ENCODE assay signal across 16 cellular contexts in genomic region chr12:68871396-68871795, GRCh38.
DNase-seq lines count a peak whose midpoint lies in the region; ATAC-seq and TF ChIP-seq lines count a peak whose summit lies in the region.
"Had no signal": no experiment of that assay in that cellular context is flagged by ENCODE, and none has a peak within 500 bp of the region (broad histone marks: within the 10 kb centered on the region; RNA-seq: fewer than 3 reads in every experiment).

No MANE protein-coding gene starts in this region.

- H3K27me3 Mint-ChIP-seq in activated naive CD4-positive, alpha-beta T cell treated with anti-CD3 and anti-CD28 coated beads, Interleukin-2, amount 50 U/mL, for 24 hours = no peaks in the 10 kb centered on the region
- H3K27me3 Mint-ChIP-seq in endothelial cell (ENCODE audit: unreplicated experiment) = no peaks in the 10 kb centered on the region

- H3K27ac Mint-ChIP-seq in activated naive CD4-positive, alpha-beta T cell treated with anti-CD3 and anti-CD28 coated beads, Interleukin-2, amount 50 U/mL, for 24 hours = peak overlapping the region; percentile 81
- H3K27ac Mint-ChIP-seq in endothelial cell (ENCODE audit: unreplicated experiment) = peak overlapping the region; percentile 12
- H3K27ac Mint-ChIP-seq: CD8-positive, alpha-beta T cell; HFFc6 had no signal

- H3K4me1 ChIP-seq in HEK293 (ENCODE audit: control insufficient read depth, insufficient read depth, low read length) (0 out of 2 replicates have a peak, but pooled peaks cover 6% of the 10 kb centered on the region), right lobe of liver (no peaks in the 10 kb centered on the region)
- H3K4me1 ChIP-seq: A549, BE2C, HAP-1 had no signal

- ATAC-seq in right lobe of liver = no peak
- ATAC-seq: CD8-positive, alpha-beta T cell had no signal

- H3K36me3 ChIP-seq in HEK293 (ENCODE audit: control insufficient read depth in 2 of 2, insufficient read depth in 1 of 2, low read length in 2 of 2) = no peaks in the 10 kb centered on the region
- H3K36me3 ChIP-seq in right lobe of liver = peaks cover 0 to 43% (median 16%) of the 10 kb centered on the region in 4 donors
- H3K36me3 ChIP-seq: BE2C, HAP-1 had no signal

- H3K9me3 ChIP-seq in HEK293 (ENCODE audit: control insufficient read depth, insufficient read depth, low read depth, low read length) (no peaks in the 10 kb centered on the region), right lobe of liver (no peaks in the 10 kb centered on the region)
- H3K9me3 ChIP-seq: A549, BE2C, HAP-1 had no signal

- no peak overlapping the region for H3K4me3 Mint-ChIP-seq in activated naive CD4-positive, alpha-beta T cell treated with anti-CD3 and anti-CD28 coated beads, Interleukin-2, amount 50 U/mL, for 24 hours
- H3K4me3 Mint-ChIP-seq in endothelial cell (ENCODE audit: unreplicated experiment) = no peak overlapping the region
- H3K4me3 Mint-ChIP-seq: CD8-positive, alpha-beta T cell; HFFc6 had no signal

- POLR2A ChIA-PET in HEK293 (lab: Yijun Ruan, JAX) = no interaction called here

- no peaks in the 10 kb centered on the region for H3K27me3 ChIP-seq in right lobe of liver

- H3K9me3 Mint-ChIP-seq in activated naive CD4-positive, alpha-beta T cell treated with anti-CD3 and anti-CD28 coated beads, Interleukin-2, amount 50 U/mL, for 24 hours = no peaks in the 10 kb centered on the region
- no peaks in the 10 kb centered on the region for H3K9me3 Mint-ChIP-seq in endothelial cell (ENCODE audit: unreplicated experiment)
- H3K9me3 Mint-ChIP-seq: CD8-positive, alpha-beta T cell; HFFc6 had no signal

- H3K27ac ChIP-seq in HEK293 (ENCODE audit: extremely low read depth, low read depth, low read length) = no peak overlapping the region
- H3K27ac ChIP-seq in right lobe of liver = no peak overlapping the region
- H3K27ac ChIP-seq: A549, C4-2B had no signal

- no peak for TF ChIP-seq POLR2A in right lobe of liver (IDR thresholded peaks at IDR 0.05)

- H3K4me3 ChIP-seq in HEK293 (ENCODE audit: low read depth, low read length) = no peak overlapping the region
- H3K4me3 ChIP-seq in right lobe of liver = no peak overlapping the region
- H3K4me3 ChIP-seq: A549, HAP-1 had no signal

- WGBS in right lobe of liver (ENCODE audit: insufficient coverage, low coverage, low lambda C conversion rate, missing lambda C conversion rate) = 84% methylated on average over 8 of the region's 8 CpGs

- CTCF ChIA-PET in HEK293 (lab: Yijun Ruan, JAX) = interaction anchor here (1.2 kb wide), 1 partner anchor 199 kb away, joined by 4 read pairs; no protein-coding TSS in a partner anchor

- no peaks in the 10 kb centered on the region for H3K4me1 Mint-ChIP-seq in activated naive CD4-positive, alpha-beta T cell treated with anti-CD3 and anti-CD28 coated beads, Interleukin-2, amount 50 U/mL, for 24 hours
- peaks cover 3% of the 10 kb centered on the region for H3K4me1 Mint-ChIP-seq in endothelial cell (ENCODE audit: unreplicated experiment)

- TF ChIP-seq CTCF in HEK293 (tag by site-specific recombination; IDR thresholded peaks at IDR 0.05) (no peak), endothelial cell (IDR thresholded peaks at IDR 0.05; ENCODE audit: unreplicated experiment) (no peak), right lobe of liver (IDR thresholded peaks at IDR 0.05) (no peak)

- intact Hi-C loops in right lobe of liver (cut with DNase I) = no loop called here

- peaks cover 12% of the 10 kb centered on the region for H3K36me3 Mint-ChIP-seq in activated naive CD4-positive, alpha-beta T cell treated with anti-CD3 and anti-CD28 coated beads, Interleukin-2, amount 50 U/mL, for 24 hours
- no peaks in the 10 kb centered on the region for H3K36me3 Mint-ChIP-seq in endothelial cell (ENCODE audit: low read depth, unreplicated experiment)
- H3K36me3 Mint-ChIP-seq: CD8-positive, alpha-beta T cell had no signal

- no peak for DNase-seq in activated naive CD4-positive, alpha-beta T cell treated with Interleukin-2 at 50 U/mL for 16 hours
- DNase-seq in endothelial cell (ENCODE audit: low spot score) = no peak
- no peak for DNase-seq in right lobe of liver
- no peak for DNase-seq in nucleus accumbens (lab: John Stamatoyannopoulos, UW)
- DNase-seq: BE2C; CD8-positive, alpha-beta T cell; COR-L47; DMS153; DMS79 treated with DMSO at 0.1 percent for 48 hours; GDM1; HFFc6 had no signal

TF ChIP-seq in HEK293, 187 proteins besides CTCF, POLR2A, EP300 and RAD21:
- TF ChIP-seq SCRT2 (tag by site-specific recombination; IDR thresholded peaks at IDR 0.05) (peak; percentile 73), PRDM2 (tag by site-specific recombination; IDR thresholded peaks at IDR 0.05; ENCODE audit: borderline replicate concordance) (no peak)
